ENCODE assay signal across 1 cellular context in genomic region chr6:28758046-28758817, GRCh38.
TF ChIP-seq lines count a peak whose summit lies in the region.

No MANE protein-coding gene starts in this region.

TF ChIP-seq in HepG2, 621 proteins besides CTCF, POLR2A, EP300 and RAD21 (continued from another document and continues in another):
- 0 out of 2 replicates have a peak, but pooled peaks have one; percentile 65 for TF ChIP-seq ERF (CRISPR knock-in tag; IDR thresholded peaks at IDR 0.05)
- peak; percentile 35; the same call in 1 of the 2 replicates for TF ChIP-seq SOX5 (CRISPR knock-in tag; IDR thresholded peaks at IDR 0.05; ENCODE audit: borderline replicate concordance)
- TF ChIP-seq HNRNPL (IDR thresholded peaks at IDR 0.05; ENCODE audit: low read depth, low read length): no peak
- peak; percentile 22; the same call in 1 of the 2 replicates for TF ChIP-seq ZMYM4 (CRISPR knock-in tag; IDR thresholded peaks at IDR 0.05)
- 0 out of 2 replicates have a peak, but pooled peaks have one; percentile 7 for TF ChIP-seq ZNF263 (CRISPR knock-in tag; IDR thresholded peaks at IDR 0.05)
- TF ChIP-seq ATF6 (CRISPR knock-in tag; conservative IDR thresholded peaks at IDR 0.05): no peak
- TF ChIP-seq IKZF5 (CRISPR knock-in tag; IDR thresholded peaks at IDR 0.05): peak; percentile 63
- no peak for TF ChIP-seq SPEN (CRISPR knock-in tag; IDR thresholded peaks at IDR 0.05; ENCODE audit: low read depth)
- TF ChIP-seq ZNF878 (CRISPR knock-in tag; IDR thresholded peaks at IDR 0.05): peak; percentile 80; the same call in 1 of the 2 replicates
- no peak for TF ChIP-seq ZNF383 (CRISPR knock-in tag; IDR thresholded peaks at IDR 0.05; ENCODE audit: borderline replicate concordance)
- no peak for TF ChIP-seq KLF9 (CRISPR knock-in tag; IDR thresholded peaks at IDR 0.05; ENCODE audit: low read depth)
- TF ChIP-seq KDM4B (CRISPR knock-in tag; IDR thresholded peaks at IDR 0.05): no peak
- peak; percentile 82 for TF ChIP-seq ZNF740 (CRISPR knock-in tag; IDR thresholded peaks at IDR 0.05)
- TF ChIP-seq ZBTB38 (CRISPR knock-in tag; IDR thresholded peaks at IDR 0.05): peak; percentile 9; the same call in 1 of the 2 replicates
- no peak for TF ChIP-seq BRF2 (CRISPR knock-in tag; IDR thresholded peaks at IDR 0.05)
- TF ChIP-seq NR2F2 (IDR thresholded peaks at IDR 0.05; ENCODE audit: borderline replicate concordance, low read depth): no peak
- TF ChIP-seq HMG20A (CRISPR knock-in tag; IDR thresholded peaks at IDR 0.05; ENCODE audit: borderline replicate concordance): no peak; the same call in none of the 2 replicates
- no peak for TF ChIP-seq ZNF850 (CRISPR knock-in tag; conservative IDR thresholded peaks at IDR 0.05)
- TF ChIP-seq RAD51 (IDR thresholded peaks at IDR 0.05; ENCODE audit: borderline replicate concordance): no peak
- TF ChIP-seq ZNF124 (CRISPR knock-in tag; IDR thresholded peaks at IDR 0.05): no peak
- TF ChIP-seq ARNTL (CRISPR knock-in tag; IDR thresholded peaks at IDR 0.05): no peak
- no peak for TF ChIP-seq ZNF597 (CRISPR knock-in tag; IDR thresholded peaks at IDR 0.05)
- TF ChIP-seq MEF2D (CRISPR knock-in tag; IDR thresholded peaks at IDR 0.05): no peak
- TF ChIP-seq SIN3A (IDR thresholded peaks at IDR 0.05; ENCODE audit: borderline replicate concordance, low read depth, low read length): 0 out of 2 replicates have a peak, but pooled peaks have one; percentile 25
- TF ChIP-seq NFAT5 (CRISPR knock-in tag; IDR thresholded peaks at IDR 0.05): no peak
- no peak for TF ChIP-seq TRIM24 (CRISPR knock-in tag; IDR thresholded peaks at IDR 0.05)
- peak; percentile 78; the same call in 1 of the 2 replicates for TF ChIP-seq ZNF331 (CRISPR knock-in tag; IDR thresholded peaks at IDR 0.05)
- TF ChIP-seq CSRNP1 (CRISPR knock-in tag; IDR thresholded peaks at IDR 0.05): no peak
- TF ChIP-seq TERF1 (CRISPR knock-in tag; IDR thresholded peaks at IDR 0.05): no peak
- TF ChIP-seq TAF1 (CRISPR knock-in tag; IDR thresholded peaks at IDR 0.05): 0 out of 2 replicates have a peak, but pooled peaks have one; percentile 4
- no peak for TF ChIP-seq ZNF737 (CRISPR knock-in tag; IDR thresholded peaks at IDR 0.05; ENCODE audit: borderline replicate concordance)
- TF ChIP-seq SP2 (CRISPR knock-in tag; IDR thresholded peaks at IDR 0.05): no peak
- TF ChIP-seq ELK4 (CRISPR knock-in tag; IDR thresholded peaks at IDR 0.05; ENCODE audit: borderline replicate concordance): no peak
- TF ChIP-seq RXRB (CRISPR knock-in tag; IDR thresholded peaks at IDR 0.05; ENCODE audit: borderline replicate concordance): peak; percentile 32; the same call in 1 of the 2 replicates
- TF ChIP-seq ZNF556 (CRISPR knock-in tag; IDR thresholded peaks at IDR 0.05; ENCODE audit: borderline replicate concordance): no peak
- TF ChIP-seq E2F5 (CRISPR knock-in tag; conservative IDR thresholded peaks at IDR 0.05): no peak
- TF ChIP-seq ZNF629 (CRISPR knock-in tag; conservative IDR thresholded peaks at IDR 0.05): peak; percentile 80
- TF ChIP-seq KLF16 (CRISPR knock-in tag; IDR thresholded peaks at IDR 0.05): peak in 1 of 2 experiments; percentile 66; a peak in 1 of 4 replicates
- peak; percentile 93 for TF ChIP-seq CEBPG (CRISPR knock-in tag; IDR thresholded peaks at IDR 0.05)
- TF ChIP-seq ZNF709 (CRISPR knock-in tag; IDR thresholded peaks at IDR 0.05): no peak
- no peak for TF ChIP-seq CBX5 (CRISPR knock-in tag; IDR thresholded peaks at IDR 0.05; ENCODE audit: borderline replicate concordance)
- 0 out of 2 replicates have a peak, but pooled peaks have one; percentile 41 for TF ChIP-seq MIXL1 (CRISPR knock-in tag; IDR thresholded peaks at IDR 0.05)
- TF ChIP-seq KDM2A (CRISPR knock-in tag; IDR thresholded peaks at IDR 0.05; ENCODE audit: borderline replicate concordance, low read depth): peak; percentile 48; the same call in 1 of the 2 replicates
- 0 out of 2 replicates have a peak, but pooled peaks have one; percentile 63 for TF ChIP-seq ZNF615 (CRISPR knock-in tag; IDR thresholded peaks at IDR 0.05; ENCODE audit: borderline replicate concordance)
- no peak for TF ChIP-seq DNMT1 (CRISPR knock-in tag; IDR thresholded peaks at IDR 0.05)
- TF ChIP-seq ZNF430 (CRISPR knock-in tag; IDR thresholded peaks at IDR 0.05): no peak
- no peak for TF ChIP-seq ZNF530 (CRISPR knock-in tag; IDR thresholded peaks at IDR 0.05; ENCODE audit: low read depth)
